Comparison of ENCODE assay signal across 8 cellular contexts in genomic region chr6:37353761-37354525, GRCh38. TPM values are rescaled to one million over a fixed set of nuclear protein-coding genes. Genes with fewer than 3 reads are reported as not detected.
DNase-seq lines count a peak whose midpoint lies in the region; ATAC-seq, FAIRE-seq and TF ChIP-seq lines count a peak whose summit lies in the region.

TSS of gene RNF8 (plus strand) at chr6:37353983. CDS start at chr6:37354165, 182 bp downstream.

- H3K4me2 ChIP-seq in A549 (peak within 1 kb of the TSS; percentile 86), mammary epithelial cell (ENCODE audit: insufficient read depth, low read depth, low read length) (peak within 1 kb of the TSS; percentile 93)

- H4K20me1 ChIP-seq in mammary epithelial cell (ENCODE audit: insufficient read depth, low read length), result no peaks in the 10 kb centered on the region

- H2AFZ ChIP-seq in mammary epithelial cell (ENCODE audit: low read depth, low read length), result peak within 1 kb of the TSS; percentile 96

- H3K4me1 ChIP-seq in A549 (no peaks in the 10 kb centered on the region; the same call in 2 of the 3 replicates), mammary epithelial cell (ENCODE audit: insufficient read depth, low read length) (peaks cover 7% of the 10 kb centered on the region), skeletal muscle tissue (ENCODE audit: control insufficient read depth in 3 of 3, insufficient read depth in 3 of 3, low read length in 3 of 3) (peaks cover 6 to 14% (median 10%) of the 10 kb centered on the region in 3 donors)

- intact Hi-C loops in mammary epithelial cell (cut with micrococcal nuclease), result no loop called here

- H3K79me2 ChIP-seq in mammary epithelial cell (ENCODE audit: insufficient read depth, low read length), result peaks cover 52% of the 10 kb centered on the region

- no peak for TF ChIP-seq RAD21 in A549 (conservative IDR thresholded peaks at IDR 0.05 in 1 of 2, IDR thresholded peaks at IDR 0.05 in 1 of 2)

- CTCF ChIA-PET in A549 (lab: Yijun Ruan, JAX), result interaction anchor here (0.7 kb wide), 1 partner anchor 49 kb away, joined by 3 read pairs; no protein-coding TSS in a partner anchor
- CTCF ChIA-PET in mammary epithelial cell (lab: Charles Lee; ENCODE audit: low non-redundant PET), result no interaction called here

- no peak for TF ChIP-seq EP300 in A549 (IDR thresholded peaks at IDR 0.05)

- dilution Hi-C loops in mammary epithelial cell (cut with HindIII; ENCODE audit: low sequenced_read_pairs), result no loop called here

- peak; percentile 83 for TF ChIP-seq POLR2A in A549 (IDR thresholded peaks at IDR 0.05; ENCODE audit: low read length)

- ATAC-seq in A549 (peak; percentile 95 to 99), GM18858 (IDR thresholded peaks at IDR 0.05; ENCODE audit: unreplicated experiment) (peak; percentile 74), HG03095 (IDR thresholded peaks at IDR 0.05; ENCODE audit: unreplicated experiment) (peak; percentile 89)

- POLR2A ChIA-PET in A549 (lab: Yijun Ruan, JAX), result no interaction called here

- no peaks in the 10 kb centered on the region for H3K27me3 ChIP-seq in mammary epithelial cell (ENCODE audit: insufficient read depth, low read length)
- no peaks in the 10 kb centered on the region for H3K27me3 ChIP-seq in skeletal muscle tissue (ENCODE audit: control insufficient read depth in 3 of 3, insufficient read depth in 3 of 3, low read length in 3 of 3)

- no peaks in the 10 kb centered on the region for H3K36me3 ChIP-seq in mammary epithelial cell (ENCODE audit: insufficient read depth, low read length)
- no peaks in the 10 kb centered on the region for H3K36me3 ChIP-seq in skeletal muscle tissue (ENCODE audit: control insufficient read depth in 3 of 3, insufficient read depth in 3 of 3, low read length in 3 of 3)

- peak within 1 kb of the TSS; percentile 83 for H3K9ac ChIP-seq in mammary epithelial cell (ENCODE audit: insufficient read depth, low read length)
- H3K9ac ChIP-seq in skeletal muscle tissue (ENCODE audit: low read depth in 1 of 3, low read length in 3 of 3), result peak within 1 kb of the TSS; percentile 82 to 86 (median 84)

- no TSS peak for BruUV-seq in mammary epithelial cell (replicated peaks; lab: Mats Ljungman, UMichigan)

- H3K4me3 ChIP-seq in A549, result peak within 1 kb of the TSS; percentile 86
- H3K4me3 ChIP-seq in mammary epithelial cell (replicated peaks in 1 of 3; ENCODE audit: insufficient read depth in 1 of 3, low read depth in 2 of 3, low read length in 3 of 3), result peak within 1 kb of the TSS; percentile 78 to 95 (median 82)
- peak within 1 kb of the TSS; percentile 97 for H3K4me3 ChIP-seq in iPS-18c (ENCODE audit: insufficient read depth, low read depth, low read length)
- H3K4me3 ChIP-seq in skeletal muscle tissue (ENCODE audit: low read length in 3 of 3), result peak within 1 kb of the TSS; percentile 87 to 92 (median 92)

- DNase-seq in A549 (ENCODE audit: low read depth in 1 of 2, low spot score in 1 of 2) (peak; percentile 81 to 90), NCI-H2171 treated with DMSO at 0.1 percent for 48 hours (lab: John Stamatoyannopoulos, UW) (peak; percentile 86), mammary epithelial cell (peak; percentile 80)

- H3K9me3 ChIP-seq in A549 (no peaks in the 10 kb centered on the region), mammary epithelial cell (replicated peaks; ENCODE audit: insufficient read depth, low read length) (no peaks in the 10 kb centered on the region), iPS-18c (ENCODE audit: control insufficient read depth, insufficient read depth, low read length) (peaks cover 2% of the 10 kb centered on the region), skeletal muscle tissue (ENCODE audit: control insufficient read depth in 3 of 3, low read length in 3 of 3) (no peaks in the 10 kb centered on the region)

- TF ChIP-seq CTCF in A549 (IDR thresholded peaks at IDR 0.05), result no peak
- TF ChIP-seq CTCF in VCaP (conservative IDR thresholded peaks at IDR 0.05), result no peak
- TF ChIP-seq CTCF in mammary epithelial cell (conservative IDR thresholded peaks at IDR 0.05 in 1 of 2, IDR thresholded peaks at IDR 0.05 in 1 of 2; ENCODE audit: extremely low read depth in 1 of 2, insufficient read depth in 1 of 2, low read depth in 1 of 2, low read length in 2 of 2), result no peak

- in situ Hi-C loops in mammary epithelial cell (cut with MboI; ENCODE audit: low sequenced_read_pairs in 2 of 2), result loop anchor here in 1 of 2 donors (25.0 kb wide), 1 partner anchor 333 kb away; the partner anchor contains the start of gene MDGA1

- H3K27ac ChIP-seq in A549, result peak within 1 kb of the TSS; percentile 82 to 92
- H3K27ac ChIP-seq in VCaP, result peak within 1 kb of the TSS; percentile 70
- peak within 1 kb of the TSS; percentile 63 for H3K27ac ChIP-seq in mammary epithelial cell (ENCODE audit: insufficient read depth, low read depth, low read length)
- no peak within 1 kb of the TSS for H3K27ac ChIP-seq in skeletal muscle tissue (ENCODE audit: low read depth, low read length)

- no peak for FAIRE-seq in A549 (lab: Jason Lieb, UNC)

- 2% methylated on average over 25 of the region's 54 CpGs for WGBS in A549 (ENCODE audit: missing lambda C conversion rate)
- 3% methylated on average over 13 of the region's 54 CpGs for WGBS in mammary epithelial cell (ENCODE audit: low coverage, missing lambda C conversion rate)

TF ChIP-seq in A549, 52 proteins besides CTCF, POLR2A, EP300 and RAD21:
- TF ChIP-seq HDAC2 (IDR thresholded peaks at IDR 0.05) (no peak), MAX (IDR thresholded peaks at IDR 0.05) (peak; percentile 79), PHF8 (IDR thresholded peaks at IDR 0.05; ENCODE audit: borderline replicate concordance, low read depth) (peak; percentile 11; the same call in 1 of the 2 replicates), KDM5A (IDR thresholded peaks at IDR 0.05) (peak; percentile 67; the same call in 1 of the 2 replicates), E2F6 (IDR thresholded peaks at IDR 0.05; ENCODE audit: borderline replicate concordance, low read depth) (peak; percentile 92), ESRRA (IDR thresholded peaks at IDR 0.05; ENCODE audit: borderline replicate concordance, low read length) (no peak), BCL3 (IDR thresholded peaks at IDR 0.05) (0 out of 3 replicates have a peak, but pooled peaks have one; percentile 43)

RNA-seq across cellular contexts. Expression of gene RNF8, which starts in this region (rescaled TPM):
- polyA plus RNA-seq in A549 (2011; rRNA removed), result 16.6 and 21.4 TPM in 2 replicates
- polyA plus RNA-seq in A549 (2012; cell fraction: cytosol; rRNA removed), result 10.5 and 12.6 TPM in 2 replicates
- 5.2 and 8.6 TPM in 2 replicates for polyA plus RNA-seq in A549 (2012; cell fraction: nucleus; rRNA removed)
- 19.6 to 22.0 TPM (median 21.1 TPM) in 3 replicates for polyA plus RNA-seq in A549 (2017; fragmentation: RNase III; extraction: RNeasy Plus Mini Kit Qiagen cat#74134 plus additional on column Dnase treatment)
- 4.5 and 5.8 TPM in 2 replicates for polyA minus RNA-seq in A549 (2011; rRNA and poly(A)+ RNA removed)
- 10 to 100 TPM; 15.2 to 30.0 TPM for total RNA-seq in mammary epithelial cell
- polyA plus RNA-seq in mammary epithelial cell, result 19.2 TPM
- polyA minus RNA-seq in mammary epithelial cell, result 22.9 TPM
- total RNA-seq in skeletal muscle tissue, result 6.3 TPM
